In the genomic region with DNA sequence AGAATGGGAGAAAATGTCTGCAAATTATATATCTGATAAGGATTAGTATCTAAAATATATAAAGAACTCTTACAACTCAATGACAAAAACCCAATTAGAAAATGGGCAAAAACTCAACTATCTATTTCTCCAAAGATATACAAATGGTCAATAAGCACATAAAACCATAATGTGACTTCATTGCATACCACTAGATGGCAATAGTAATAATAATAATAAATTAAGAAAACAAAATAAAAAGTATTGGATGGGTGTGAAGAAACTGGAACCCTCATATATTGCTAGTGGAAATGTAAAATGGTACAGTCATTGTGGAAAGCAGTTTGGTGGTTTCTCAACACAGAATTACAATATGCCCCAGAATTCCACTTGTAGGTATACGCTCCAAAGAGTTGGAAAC, we compare ENCODE assay signal across 25 cellular contexts.
"Had no signal": no experiment of that assay in that cellular context is flagged by ENCODE, and none has a peak within 500 bp of the region (broad histone marks: within the 10 kb centered on the region; RNA-seq: fewer than 3 reads in every experiment).

No MANE protein-coding gene starts in this region.

- H3K4me1 ChIP-seq: breast epithelium, left lung, suprapubic skin, upper lobe of right lung had no signal

- H3K4me3 ChIP-seq: breast epithelium, left lung, lung, sigmoid colon, stomach, suprapubic skin, tibial artery, upper lobe of right lung had no signal

- H3K36me3 ChIP-seq: breast epithelium, left lung, neutrophil, stomach, suprapubic skin, tibial artery, upper lobe of right lung had no signal

- H3K9me3 ChIP-seq: breast epithelium, neutrophil, sigmoid colon, suprapubic skin, tibial artery, upper lobe of right lung had no signal

- H3K4me3 Mint-ChIP-seq: activated CD4-positive, alpha-beta T cell treated with anti-CD3 and anti-CD28 coated beads for 36 hours; activated T-cell treated with anti-CD3 and anti-CD28 coated beads, Interleukin-2, amount 50 U/mL, for 72 hours; nephron; stimulated activated naive B cell treated with anti-CD40 and anti-IgM and Interleukin-4, amounts not matched to agents 10 μg/mL and 1 μg/mL and 100 μg/mL, for 72 hours had no signal

- H3K27ac ChIP-seq: breast epithelium, epithelial cell of prostate, left lung, neutrophil, sigmoid colon, stomach, suprapubic skin, tibial artery, upper lobe of right lung had no signal

- ATAC-seq: activated CD4-positive, alpha-beta T cell treated with anti-CD3 and anti-CD28 coated beads for 36 hours; activated naive CD4-positive, alpha-beta T cell treated with anti-CD3 and anti-CD28 coated beads, Interleukin-2, amount 50 U/mL, for 72 hours; activated T-cell treated with anti-CD3 and anti-CD28 coated beads, Interleukin-2, amount 50 U/mL, for 72 hours; left lung; stimulated activated naive B cell treated with anti-CD40 and anti-IgM and Interleukin-4, amounts not matched to agents 10 μg/mL and 1 μg/mL and 100 μg/mL, for 72 hours; upper lobe of right lung had no signal

- H3K9me3 Mint-ChIP-seq: activated naive CD4-positive, alpha-beta T cell treated with anti-CD3 and anti-CD28 coated beads, Interleukin-2, amount 50 U/mL, for 72 hours; activated T-cell treated with anti-CD3 and anti-CD28 coated beads, Interleukin-2, amount 50 U/mL, for 72 hours had no signal

- H3K27ac Mint-ChIP-seq: activated CD4-positive, alpha-beta T cell treated with anti-CD3 and anti-CD28 coated beads for 36 hours; activated naive CD4-positive, alpha-beta T cell treated with anti-CD3 and anti-CD28 coated beads, Interleukin-2, amount 50 U/mL, for 72 hours; activated T-cell treated with anti-CD3 and anti-CD28 coated beads, Interleukin-2, amount 50 U/mL, for 72 hours; nephron; stimulated activated naive B cell treated with anti-CD40 and anti-IgM and Interleukin-4, amounts not matched to agents 10 μg/mL and 1 μg/mL and 100 μg/mL, for 72 hours had no signal

- DNase-seq: activated CD4-positive, alpha-beta T cell treated with anti-CD3 and anti-CD28 coated beads for 36 hours; activated CD4-positive, CD25-positive, alpha-beta regulatory T cell; activated naive CD4-positive, alpha-beta T cell; activated T-cell treated with anti-CD3 and anti-CD28 coated beads for 4 hours; activated T-cell treated with anti-CD3 and anti-CD28 coated beads, Interleukin-2, amount 50 U/mL, for 72 hours; central memory CD4-positive, alpha-beta T cell; dermis blood vessel endothelial cell; effector CD4-positive, alpha-beta T cell; glutamatergic neuron; left lung; mesendoderm; sigmoid colon; small intestine; stimulated activated CD4-positive, alpha-beta T cell treated with anti-CD3 and anti-CD28 coated beads, Interleukin-1b, Interleukin-23, amount 100 ng/mL, for 48 hours; stimulated activated naive B cell treated with anti-CD40 and anti-IgM and Interleukin-4, amounts not matched to agents 10 μg/mL and 1 μg/mL and 100 μg/mL, for 72 hours; stomach; tibial artery; upper lobe of right lung had no signal

- H3K36me3 Mint-ChIP-seq: stimulated activated naive B cell treated with anti-CD40 and anti-IgM and Interleukin-4, amounts not matched to agents 10 μg/mL and 1 μg/mL and 100 μg/mL, for 72 hours had no signal

- H3K27me3 ChIP-seq: breast epithelium, sigmoid colon, suprapubic skin, tibial artery, upper lobe of right lung had no signal

- H3K4me1 Mint-ChIP-seq: nephron; stimulated activated naive B cell treated with anti-CD40 and anti-IgM and Interleukin-4, amounts not matched to agents 10 μg/mL and 1 μg/mL and 100 μg/mL, for 72 hours had no signal
